ENCODE assay signal across 8 cellular contexts in genomic region chr14:76761198-76761848, GRCh38. TPM values are rescaled to one million over a fixed set of nuclear protein-coding genes. Genes with fewer than 3 reads are reported as not detected.
DNase-seq lines count a peak whose midpoint lies in the region; FAIRE-seq and TF ChIP-seq lines count a peak whose summit lies in the region.

TSS of gene VASH1 (plus strand) at chr14:76761468. CDS start at chr14:76762822, 1,354 bp downstream.

- intact Hi-C loops in colonic mucosa (cut with DNase I), result no loop called here

- no peaks in the 10 kb centered on the region for H3K9me3 ChIP-seq in HEK293 (ENCODE audit: control insufficient read depth, insufficient read depth, low read depth, low read length)
- no peaks in the 10 kb centered on the region for H3K9me3 ChIP-seq in colonic mucosa

- TF ChIP-seq CTCF in HEK293 (tag by site-specific recombination; IDR thresholded peaks at IDR 0.05) (no peak), colonic mucosa (IDR thresholded peaks at IDR 0.05) (no peak)

- H3K27me3 ChIP-seq in colonic mucosa, result peaks cover 4% of the 10 kb centered on the region

- H3K27ac ChIP-seq in HEK293 (ENCODE audit: extremely low read depth, low read depth, low read length) (peak within 1 kb of the TSS; percentile 47; the same call in 1 of the 2 replicates), colonic mucosa (peak within 1 kb of the TSS; percentile 55)

- peak; percentile 97 for FAIRE-seq in GM12891 (lab: Jason Lieb, UNC)

- H3K9ac ChIP-seq in colonic mucosa (ENCODE audit: low read depth in 2 of 2, low read length in 2 of 2), result peak within 1 kb of the TSS; percentile 14 to 76

- H3K36me3 ChIP-seq in HEK293 (ENCODE audit: control insufficient read depth in 2 of 2, insufficient read depth in 1 of 2, low read length in 2 of 2) (no peaks in the 10 kb centered on the region), colonic mucosa (no peaks in the 10 kb centered on the region)

- peak; percentile 94 for DNase-seq in GM12891 (ENCODE audit: insufficient read length, low spot score)
- peak; percentile 66 for DNase-seq in NCI-H1105 (lab: John Stamatoyannopoulos, UW)
- DNase-seq in activated CD4-positive, alpha-beta T cell treated with anti-CD3 and anti-CD28 coated beads for 24 hours (ENCODE audit: low read depth in 2 of 2), result peak; percentile 31 to 47
- peak; percentile 48 for DNase-seq in colonic mucosa
- DNase-seq in kidney glomerular epithelial cell (lab: John Stamatoyannopoulos, UW), result peak; percentile 64
- DNase-seq in stimulated activated CD4-positive, alpha-beta T cell treated with anti-CD3 and anti-CD28 coated beads, Interleukin-12 subunit alpha, Interleukin-12 subunit beta, amount 100 ng/mL, for 48 hours (ENCODE audit: low read depth in 2 of 3, low spot score in 1 of 3), result peak in 2 of 3 donors; percentile 42 to 52
- no peak for DNase-seq in cortex of kidney (lab: John Stamatoyannopoulos, UW)

- CTCF ChIA-PET in HEK293 (lab: Yijun Ruan, JAX), result no interaction called here

- H3K4me3 ChIP-seq in HEK293 (ENCODE audit: low read depth, low read length) (peak within 1 kb of the TSS; percentile 59), colonic mucosa (peak within 1 kb of the TSS; percentile 73)

- no peak for TF ChIP-seq POLR2A in GM12891 (IDR thresholded peaks at IDR 0.05; ENCODE audit: low read depth, low read length)

- H3K4me1 ChIP-seq in HEK293 (ENCODE audit: control insufficient read depth, insufficient read depth, low read length), result peaks cover 4% of the 10 kb centered on the region; the same call in 1 of the 2 replicates
- H3K4me1 ChIP-seq in colonic mucosa, result no peaks in the 10 kb centered on the region

- POLR2A ChIA-PET in HEK293 (lab: Yijun Ruan, JAX), result interaction anchor here (1.0 kb wide), 1 partner anchor 12 kb away, joined by 3 read pairs; no protein-coding TSS in a partner anchor

TF ChIP-seq in GM12891, 5 proteins besides CTCF, POLR2A, EP300 and RAD21:
- no peak for TF ChIP-seq TAF1 (IDR thresholded peaks at IDR 0.05; ENCODE audit: low read depth, low read length)
- no peak for TF ChIP-seq PAX5 (IDR thresholded peaks at IDR 0.05; ENCODE audit: insufficient read depth, low read length, severe bottlenecking)
- TF ChIP-seq POLR2AphosphoS5 (IDR thresholded peaks at IDR 0.05; ENCODE audit: low read depth, low read length), result no peak
- TF ChIP-seq POU2F2 (IDR thresholded peaks at IDR 0.05; ENCODE audit: low read depth, low read length), result no peak
- no peak for TF ChIP-seq SPI1 (IDR thresholded peaks at IDR 0.05; ENCODE audit: low read depth, low read length)

TF ChIP-seq in HEK293, 187 proteins besides CTCF, POLR2A, EP300 and RAD21 (continues in another document):
- TF ChIP-seq, protein P1, sequence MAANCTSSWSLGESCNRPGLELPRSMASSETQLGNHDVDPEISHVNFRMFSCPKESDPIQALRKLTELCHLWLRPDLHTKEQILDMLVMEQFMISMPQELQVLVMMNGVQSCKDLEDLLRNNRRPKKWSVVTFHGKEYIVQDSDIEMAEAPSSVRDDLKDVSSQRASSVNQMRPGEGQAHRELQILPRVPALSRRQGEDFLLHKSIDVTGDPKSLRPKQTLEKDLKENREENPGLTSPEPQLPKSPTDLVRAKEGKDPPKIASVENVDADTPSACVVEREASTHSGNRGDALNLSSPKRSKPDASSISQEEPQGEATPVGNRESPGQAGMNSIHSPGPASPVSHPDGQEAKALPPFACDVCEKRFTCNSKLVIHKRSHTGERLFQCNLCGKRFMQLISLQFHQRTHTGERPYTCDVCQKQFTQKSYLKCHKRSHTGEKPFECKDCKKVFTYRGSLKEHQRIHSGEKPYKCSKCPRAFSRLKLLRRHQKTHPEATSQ (tag by site-specific recombination; IDR thresholded peaks at IDR 0.05), result no peak
- TF ChIP-seq ZNF76 (tag by site-specific recombination; IDR thresholded peaks at IDR 0.05; ENCODE audit: borderline replicate concordance, low read depth) (no peak), ZBTB8A (tag by site-specific recombination; IDR thresholded peaks at IDR 0.05) (peak; percentile 58), BCL11A (tag by site-specific recombination; IDR thresholded peaks at IDR 0.05; ENCODE audit: low read depth) (no peak), ZNF555 (tag by site-specific recombination; conservative IDR thresholded peaks at IDR 0.05) (no peak), ZIC2 (tag by site-specific recombination; IDR thresholded peaks at IDR 0.05) (peak; percentile 25; the same call in 1 of the 2 replicates), ZNF433 (tag by site-specific recombination; IDR thresholded peaks at IDR 0.05; ENCODE audit: low read depth) (no peak), ZNF596 (tag by site-specific recombination; IDR thresholded peaks at IDR 0.05) (no peak), ZNF544 (tag by site-specific recombination; IDR thresholded peaks at IDR 0.05) (no peak), ZNF654 (tag by site-specific recombination; IDR thresholded peaks at IDR 0.05; ENCODE audit: low read depth) (no peak), ZNF677 (tag by site-specific recombination; IDR thresholded peaks at IDR 0.05) (no peak), ZNF10 (tag by site-specific recombination; IDR thresholded peaks at IDR 0.05) (no peak), ZNF335 (tag by site-specific recombination; conservative IDR thresholded peaks at IDR 0.05) (peak; percentile 31; the same call in 1 of the 2 replicates), ZNF416 (tag by site-specific recombination; IDR thresholded peaks at IDR 0.05) (no peak), PRDM10 (tag by site-specific recombination; IDR thresholded peaks at IDR 0.05) (no peak), ZBTB48 (tag by site-specific recombination; IDR thresholded peaks at IDR 0.05) (no peak), YY2 (tag by site-specific recombination; IDR thresholded peaks at IDR 0.05) (no peak), ZNF843 (tag by site-specific recombination; IDR thresholded peaks at IDR 0.05) (no peak), ZSCAN30 (tag by site-specific recombination; IDR thresholded peaks at IDR 0.05) (no peak), GLIS2 (tag by site-specific recombination; IDR thresholded peaks at IDR 0.05) (peak; percentile 74), ZNF132 (tag by site-specific recombination; IDR thresholded peaks at IDR 0.05; ENCODE audit: borderline replicate concordance) (no peak), ZNF658 (tag by site-specific recombination; IDR thresholded peaks at IDR 0.05) (no peak), ZXDB (tag by site-specific recombination; IDR thresholded peaks at IDR 0.05) (no peak), ZNF837 (tag by site-specific recombination; IDR thresholded peaks at IDR 0.05) (no peak), ZNF157 (tag by site-specific recombination; IDR thresholded peaks at IDR 0.05) (no peak)
- TF ChIP-seq, protein P2, sequence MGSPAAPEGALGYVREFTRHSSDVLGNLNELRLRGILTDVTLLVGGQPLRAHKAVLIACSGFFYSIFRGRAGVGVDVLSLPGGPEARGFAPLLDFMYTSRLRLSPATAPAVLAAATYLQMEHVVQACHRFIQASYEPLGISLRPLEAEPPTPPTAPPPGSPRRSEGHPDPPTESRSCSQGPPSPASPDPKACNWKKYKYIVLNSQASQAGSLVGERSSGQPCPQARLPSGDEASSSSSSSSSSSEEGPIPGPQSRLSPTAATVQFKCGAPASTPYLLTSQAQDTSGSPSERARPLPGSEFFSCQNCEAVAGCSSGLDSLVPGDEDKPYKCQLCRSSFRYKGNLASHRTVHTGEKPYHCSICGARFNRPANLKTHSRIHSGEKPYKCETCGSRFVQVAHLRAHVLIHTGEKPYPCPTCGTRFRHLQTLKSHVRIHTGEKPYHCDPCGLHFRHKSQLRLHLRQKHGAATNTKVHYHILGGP (tag by site-specific recombination; IDR thresholded peaks at IDR 0.05), result no peak
- TF ChIP-seq, protein P3, sequence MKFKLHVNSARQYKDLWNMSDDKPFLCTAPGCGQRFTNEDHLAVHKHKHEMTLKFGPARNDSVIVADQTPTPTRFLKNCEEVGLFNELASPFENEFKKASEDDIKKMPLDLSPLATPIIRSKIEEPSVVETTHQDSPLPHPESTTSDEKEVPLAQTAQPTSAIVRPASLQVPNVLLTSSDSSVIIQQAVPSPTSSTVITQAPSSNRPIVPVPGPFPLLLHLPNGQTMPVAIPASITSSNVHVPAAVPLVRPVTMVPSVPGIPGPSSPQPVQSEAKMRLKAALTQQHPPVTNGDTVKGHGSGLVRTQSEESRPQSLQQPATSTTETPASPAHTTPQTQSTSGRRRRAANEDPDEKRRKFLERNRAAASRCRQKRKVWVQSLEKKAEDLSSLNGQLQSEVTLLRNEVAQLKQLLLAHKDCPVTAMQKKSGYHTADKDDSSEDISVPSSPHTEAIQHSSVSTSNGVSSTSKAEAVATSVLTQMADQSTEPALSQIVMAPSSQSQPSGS (tag by site-specific recombination; IDR thresholded peaks at IDR 0.05; ENCODE audit: low read depth), result no peak

RNA-seq across cellular contexts. Expression of gene VASH1, which starts in this region (rescaled TPM):
- 2.6 TPM for polyA plus RNA-seq in GM12891 (2012; ENCODE audit: low read depth, missing spikeins)
- 1 to 10 TPM; 2.9 to 3.6 TPM for total RNA-seq in colonic mucosa
